9 cellular contexts compared by ENCODE assay signal in the genomic region with DNA sequence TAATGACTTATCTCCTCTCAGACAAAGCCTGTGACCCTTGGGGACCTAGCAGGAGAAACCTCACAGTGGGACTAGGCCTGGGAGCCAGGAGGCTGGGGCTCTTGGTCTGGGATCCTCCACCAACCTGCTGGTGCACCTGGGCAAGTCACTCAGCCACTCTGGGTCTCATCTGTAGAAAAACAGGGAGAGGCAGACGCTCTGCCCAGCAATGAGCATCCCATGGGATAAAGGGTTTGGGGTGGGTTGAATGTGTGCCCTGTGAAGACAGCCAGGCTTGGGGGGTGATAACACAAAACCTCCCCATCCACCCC.
DNase-seq lines count a peak whose midpoint lies in the region; ATAC-seq, FAIRE-seq and TF ChIP-seq lines count a peak whose summit lies in the region.
"Had no signal": no experiment of that assay in that cellular context is flagged by ENCODE, and none has a peak within 500 bp of the region (broad histone marks: within the 10 kb centered on the region; RNA-seq: fewer than 3 reads in every experiment).

No MANE protein-coding gene starts in this region.

- H2AFZ ChIP-seq in HepG2 (ENCODE audit: low read length) (no peak overlapping the region), GM23338 (no peak overlapping the region)

- no peaks in the 10 kb centered on the region for H3K9me3 Mint-ChIP-seq in activated T-helper 17 cell treated with anti-CD3 and anti-CD28 coated beads, Interleukin-2, amount 50 U/mL, for 72 hours
- H3K9me3 Mint-ChIP-seq in stimulated activated memory B cell treated with anti-CD40 and anti-IgM and Interleukin-4, amounts not matched to agents 10 μg/mL and 1 μg/mL and 100 μg/mL, for 72 hours, result no peaks in the 10 kb centered on the region
- H3K9me3 Mint-ChIP-seq in GM23338, result no peaks in the 10 kb centered on the region

- H3F3A ChIP-seq in GM23338 (replicated peaks; ENCODE audit: low read depth), result no peaks in the 10 kb centered on the region

- H3K27me3 Mint-ChIP-seq in activated T-helper 17 cell treated with anti-CD3 and anti-CD28 coated beads, Interleukin-2, amount 50 U/mL, for 72 hours, result no peaks in the 10 kb centered on the region
- H3K27me3 Mint-ChIP-seq in stimulated activated memory B cell treated with anti-CD40 and anti-IgM and Interleukin-4, amounts not matched to agents 10 μg/mL and 1 μg/mL and 100 μg/mL, for 72 hours, result peaks cover 2% of the 10 kb centered on the region
- H3K27me3 Mint-ChIP-seq in GM23338 (ENCODE audit: insufficient read depth, low read depth, poor library complexity), result peaks cover 18% of the 10 kb centered on the region

- no peaks in the 10 kb centered on the region for H3K9me2 ChIP-seq in GM23338 (ENCODE audit: insufficient read depth)

- H3K79me2 ChIP-seq in HepG2 (ENCODE audit: insufficient read depth, low read length) (peaks cover 8% of the 10 kb centered on the region), GM23338 (replicated peaks; ENCODE audit: insufficient read depth) (peaks cover 3% of the 10 kb centered on the region; the same call in 1 of the 2 replicates)

- TF ChIP-seq RAD21 in HepG2 (CRISPR knock-in tag; IDR thresholded peaks at IDR 0.05), result no peak

- H3K4me3 ChIP-seq in HepG2 (replicated peaks in 1 of 3; ENCODE audit: insufficient read depth in 1 of 3, low read depth in 2 of 3, low read length in 3 of 3) (no peak overlapping the region), GM23338 (no peak overlapping the region)

- no TSS peak for BruUV-seq in HepG2 (replicated peaks; lab: Mats Ljungman, UMichigan)

- DNase-seq in HepG2 (ENCODE audit: low spot score) (no peak), retina (no peak), GM23338 (ENCODE audit: low spot score) (no peak), mesenteric fat pad (ENCODE audit: low spot score) (no peak)
- DNase-seq: activated T-cell treated with anti-CD3 and anti-CD28 coated beads for 4 hours had no signal

- peaks cover 61% of the 10 kb centered on the region for H3K4me1 ChIP-seq in HepG2 (ENCODE audit: insufficient read depth, low read length)
- no peaks in the 10 kb centered on the region; the same call in 1 of the 2 replicates for H3K4me1 ChIP-seq in GM23338 (ENCODE audit: insufficient read depth)

- intact Hi-C loops in HepG2 (cut with micrococcal nuclease; ENCODE audit: unreplicated experiment), result no loop called here

- ATAC-seq in HG03442 (IDR thresholded peaks at IDR 0.05; ENCODE audit: unreplicated experiment) (peak; percentile 11), HepG2 (no peak), GM23338 (no peak)
- no peak for ATAC-seq in activated T-helper 17 cell treated with anti-CD3 and anti-CD28 coated beads, Interleukin-2, amount 50 U/mL, for 72 hours (replicated peaks)
- ATAC-seq in stimulated activated memory B cell treated with anti-CD40 and anti-IgM and Interleukin-4, amounts not matched to agents 10 μg/mL and 1 μg/mL and 100 μg/mL, for 72 hours, result no peak

- H3K27me3 ChIP-seq in HepG2 (ENCODE audit: control insufficient read depth in 1 of 2, insufficient read depth in 2 of 2, low read length in 2 of 2), result no peaks in the 10 kb centered on the region
- H3K27me3 ChIP-seq in GM23338 (ENCODE audit: insufficient read depth), result no peaks in the 10 kb centered on the region

- no peak for TF ChIP-seq EP300 in HepG2 (IDR thresholded peaks at IDR 0.05; ENCODE audit: low read depth in 2 of 2, low read length in 2 of 2)
- TF ChIP-seq EP300 in HepG2 (CRISPR knock-in tag; IDR thresholded peaks at IDR 0.05; ENCODE audit: borderline replicate concordance), result no peak

- CTCF ChIA-PET in HepG2 (lab: Yijun Ruan, JAX; ENCODE audit: low intra/inter-chr PET ratio, low total read pairs), result no interaction called here

- no peaks in the 10 kb centered on the region for H3K9me3 ChIP-seq in HepG2 (ENCODE audit: low read length)

- no peak for TF ChIP-seq POLR2A in HepG2 (IDR thresholded peaks at IDR 0.05; ENCODE audit: insufficient read depth in 1 of 2, low read depth in 2 of 2, low read length in 2 of 2)

- peak overlapping the region; percentile 89 for H3K27ac Mint-ChIP-seq in activated T-helper 17 cell treated with anti-CD3 and anti-CD28 coated beads, Interleukin-2, amount 50 U/mL, for 72 hours
- peak overlapping the region; percentile 44 for H3K27ac Mint-ChIP-seq in stimulated activated memory B cell treated with anti-CD40 and anti-IgM and Interleukin-4, amounts not matched to agents 10 μg/mL and 1 μg/mL and 100 μg/mL, for 72 hours
- no peak overlapping the region; the same call in 1 of the 2 replicates for H3K27ac Mint-ChIP-seq in GM23338

- TF ChIP-seq CTCF in HepG2 (CRISPR knock-in tag; IDR thresholded peaks at IDR 0.05), result no peak
- TF ChIP-seq CTCF in GM23338 (conservative IDR thresholded peaks at IDR 0.05; ENCODE audit: low read depth in 2 of 2), result no peak

- H3K4me2 ChIP-seq in HepG2 (ENCODE audit: low read depth, low read length) (no peak overlapping the region), GM23338 (no peak overlapping the region)
- H3K4me2 ChIP-seq: KMS-11 had no signal

- no CpG with 5 or more reads among the region's 1 CpG for WGBS in HepG2 (ENCODE audit: low lambda C conversion rate)

- no peaks in the 10 kb centered on the region for H3K36me3 Mint-ChIP-seq in activated T-helper 17 cell treated with anti-CD3 and anti-CD28 coated beads, Interleukin-2, amount 50 U/mL, for 72 hours (ENCODE audit: low read depth)
- no peaks in the 10 kb centered on the region for H3K36me3 Mint-ChIP-seq in stimulated activated memory B cell treated with anti-CD40 and anti-IgM and Interleukin-4, amounts not matched to agents 10 μg/mL and 1 μg/mL and 100 μg/mL, for 72 hours
- peaks cover 2% of the 10 kb centered on the region; the same call in 1 of the 3 replicates for H3K36me3 Mint-ChIP-seq in GM23338 (ENCODE audit: low read depth)

- peaks cover 9% of the 10 kb centered on the region for H3K4me1 Mint-ChIP-seq in activated T-helper 17 cell treated with anti-CD3 and anti-CD28 coated beads, Interleukin-2, amount 50 U/mL, for 72 hours
- H3K4me1 Mint-ChIP-seq in stimulated activated memory B cell treated with anti-CD40 and anti-IgM and Interleukin-4, amounts not matched to agents 10 μg/mL and 1 μg/mL and 100 μg/mL, for 72 hours, result peaks cover 19% of the 10 kb centered on the region
- H3K4me1 Mint-ChIP-seq in GM23338, result peaks cover 21% of the 10 kb centered on the region

- H3K27ac ChIP-seq in HepG2 (ENCODE audit: extremely low read length, insufficient read depth, low read length) (no peak overlapping the region), GM23338 (ENCODE audit: low read depth) (no peak overlapping the region)
- H3K27ac ChIP-seq: KMS-11 had no signal

- POLR2A ChIA-PET in HepG2 (lab: Yijun Ruan, JAX), result no interaction called here

- H3K36me3 ChIP-seq in HepG2 (replicated peaks in 1 of 2; ENCODE audit: control insufficient read depth in 1 of 2, insufficient read depth in 2 of 2, low read length in 2 of 2) (peaks cover 25 to 58% of the 10 kb centered on the region in 2 experiments), GM23338 (ENCODE audit: insufficient read depth) (no peaks in the 10 kb centered on the region)

- H3K9ac ChIP-seq in HepG2 (ENCODE audit: insufficient read depth, low read depth, low read length), result no peak overlapping the region
- H3K9ac ChIP-seq: KMS-11 had no signal

- peak overlapping the region; percentile 40 for H3K4me3 Mint-ChIP-seq in activated T-helper 17 cell treated with anti-CD3 and anti-CD28 coated beads, Interleukin-2, amount 50 U/mL, for 72 hours
- no peak overlapping the region for H3K4me3 Mint-ChIP-seq in stimulated activated memory B cell treated with anti-CD40 and anti-IgM and Interleukin-4, amounts not matched to agents 10 μg/mL and 1 μg/mL and 100 μg/mL, for 72 hours
- H3K4me3 Mint-ChIP-seq in GM23338, result no peak overlapping the region

- FAIRE-seq in HepG2 (lab: Jason Lieb, UNC), result no peak

- H4K20me1 ChIP-seq in HepG2 (ENCODE audit: insufficient read depth, low read length) (peaks cover 11% of the 10 kb centered on the region), GM23338 (replicated peaks; ENCODE audit: insufficient read depth) (no peaks in the 10 kb centered on the region)

- in situ Hi-C loops in HepG2 (cut with HindIII; ENCODE audit: extremely low pct_ligation_motif_present, low pct_unique_long_range_greater_than_20kb), result no loop called here

TF ChIP-seq in GM23338, 12 proteins besides CTCF, POLR2A, EP300 and RAD21 (continues in another document):
- TF ChIP-seq, protein P1, sequence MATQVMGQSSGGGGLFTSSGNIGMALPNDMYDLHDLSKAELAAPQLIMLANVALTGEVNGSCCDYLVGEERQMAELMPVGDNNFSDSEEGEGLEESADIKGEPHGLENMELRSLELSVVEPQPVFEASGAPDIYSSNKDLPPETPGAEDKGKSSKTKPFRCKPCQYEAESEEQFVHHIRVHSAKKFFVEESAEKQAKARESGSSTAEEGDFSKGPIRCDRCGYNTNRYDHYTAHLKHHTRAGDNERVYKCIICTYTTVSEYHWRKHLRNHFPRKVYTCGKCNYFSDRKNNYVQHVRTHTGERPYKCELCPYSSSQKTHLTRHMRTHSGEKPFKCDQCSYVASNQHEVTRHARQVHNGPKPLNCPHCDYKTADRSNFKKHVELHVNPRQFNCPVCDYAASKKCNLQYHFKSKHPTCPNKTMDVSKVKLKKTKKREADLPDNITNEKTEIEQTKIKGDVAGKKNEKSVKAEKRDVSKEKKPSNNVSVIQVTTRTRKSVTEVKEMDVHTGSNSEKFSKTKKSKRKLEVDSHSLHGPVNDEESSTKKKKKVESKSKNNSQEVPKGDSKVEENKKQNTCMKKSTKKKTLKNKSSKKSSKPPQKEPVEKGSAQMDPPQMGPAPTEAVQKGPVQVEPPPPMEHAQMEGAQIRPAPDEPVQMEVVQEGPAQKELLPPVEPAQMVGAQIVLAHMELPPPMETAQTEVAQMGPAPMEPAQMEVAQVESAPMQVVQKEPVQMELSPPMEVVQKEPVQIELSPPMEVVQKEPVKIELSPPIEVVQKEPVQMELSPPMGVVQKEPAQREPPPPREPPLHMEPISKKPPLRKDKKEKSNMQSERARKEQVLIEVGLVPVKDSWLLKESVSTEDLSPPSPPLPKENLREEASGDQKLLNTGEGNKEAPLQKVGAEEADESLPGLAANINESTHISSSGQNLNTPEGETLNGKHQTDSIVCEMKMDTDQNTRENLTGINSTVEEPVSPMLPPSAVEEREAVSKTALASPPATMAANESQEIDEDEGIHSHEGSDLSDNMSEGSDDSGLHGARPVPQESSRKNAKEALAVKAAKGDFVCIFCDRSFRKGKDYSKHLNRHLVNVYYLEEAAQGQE (IDR thresholded peaks at IDR 0.05; ENCODE audit: unreplicated experiment), result no peak
- TF ChIP-seq EZH2phosphoT487 (IDR thresholded peaks at IDR 0.05; ENCODE audit: unreplicated experiment) (no peak), POLR2AphosphoS5 (IDR thresholded peaks at IDR 0.05; ENCODE audit: low read depth) (no peak)
- TF ChIP-seq, protein P2, sequence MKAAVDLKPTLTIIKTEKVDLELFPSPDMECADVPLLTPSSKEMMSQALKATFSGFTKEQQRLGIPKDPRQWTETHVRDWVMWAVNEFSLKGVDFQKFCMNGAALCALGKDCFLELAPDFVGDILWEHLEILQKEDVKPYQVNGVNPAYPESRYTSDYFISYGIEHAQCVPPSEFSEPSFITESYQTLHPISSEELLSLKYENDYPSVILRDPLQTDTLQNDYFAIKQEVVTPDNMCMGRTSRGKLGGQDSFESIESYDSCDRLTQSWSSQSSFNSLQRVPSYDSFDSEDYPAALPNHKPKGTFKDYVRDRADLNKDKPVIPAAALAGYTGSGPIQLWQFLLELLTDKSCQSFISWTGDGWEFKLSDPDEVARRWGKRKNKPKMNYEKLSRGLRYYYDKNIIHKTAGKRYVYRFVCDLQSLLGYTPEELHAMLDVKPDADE (IDR thresholded peaks at IDR 0.05), result no peak
